21 cellular contexts compared by ENCODE assay signal in genomic region chr11:8186429-8186828, GRCh38. TPM values are rescaled to one million over a fixed set of nuclear protein-coding genes. Genes with fewer than 3 reads are reported as not detected.
DNase-seq lines count a peak whose midpoint lies in the region; ATAC-seq, FAIRE-seq and TF ChIP-seq lines count a peak whose summit lies in the region.
"Had no signal": no experiment of that assay in that cellular context is flagged by ENCODE, and none has a peak within 500 bp of the region (broad histone marks: within the 10 kb centered on the region; RNA-seq: fewer than 3 reads in every experiment).

No MANE protein-coding gene starts in this region.

- no TSS peak for BruUV-seq in GM12878 (replicated peaks; lab: Mats Ljungman, UMichigan)

- TF ChIP-seq RAD21 in A549 (conservative IDR thresholded peaks at IDR 0.05 in 1 of 2, IDR thresholded peaks at IDR 0.05 in 1 of 2) (no peak), GM12878 (IDR thresholded peaks at IDR 0.05; ENCODE audit: insufficient read depth, low read depth, low read length) (no peak)

- H3K9ac ChIP-seq in GM12878 (ENCODE audit: control insufficient read depth, insufficient read depth, low read length): no peak overlapping the region

- TF ChIP-seq CTCF in A549 (IDR thresholded peaks at IDR 0.05) (no peak), GM12878 (IDR thresholded peaks at IDR 0.05 in 2 of 3, conservative IDR thresholded peaks at IDR 0.05 in 1 of 3; ENCODE audit: control insufficient read depth in 2 of 3, extremely low read depth in 1 of 3, insufficient read depth in 1 of 3, low read depth in 3 of 3, low read length in 3 of 3) (no peak)

- H4K20me1 ChIP-seq in GM12878 (ENCODE audit: control insufficient read depth, insufficient read depth): no peaks in the 10 kb centered on the region

- TF ChIP-seq POLR2A in A549 (IDR thresholded peaks at IDR 0.05; ENCODE audit: low read length) (no peak), GM12878 (IDR thresholded peaks at IDR 0.05; ENCODE audit: low read depth, low read length) (no peak)

- intact Hi-C loops in GM12878 (cut with micrococcal nuclease; ENCODE audit: unreplicated experiment): no loop called here

- no peak for ATAC-seq in A549
- no peak for ATAC-seq in GM12878
- ATAC-seq in HG02884 (IDR thresholded peaks at IDR 0.05; ENCODE audit: unreplicated experiment): no peak
- ATAC-seq in GM21515 (IDR thresholded peaks at IDR 0.05; ENCODE audit: unreplicated experiment): no peak
- ATAC-seq: GM23338, HCT116 had no signal

- H3K27me3 ChIP-seq in GM12878 (replicated peaks in 1 of 2; ENCODE audit: control insufficient read depth in 2 of 2, insufficient read depth in 2 of 2, low read length in 1 of 2): no peaks in the 10 kb centered on the region

- no peak for FAIRE-seq in A549 (lab: Jason Lieb, UNC)
- peak; percentile 13 for FAIRE-seq in GM12878 (lab: Jason Lieb, UNC)
- FAIRE-seq: GM19239 had no signal

- in situ Hi-C loops in GM12878 (cut with MboI): no loop called here

- CTCF ChIA-PET in A549 (lab: Yijun Ruan, JAX): interaction anchor here (0.8 to 1.9 kb wide), 2 partner anchors 8 to 681 kb away, joined by 3 to 7 read pairs; no protein-coding TSS in a partner anchor
- CTCF ChIA-PET in GM12878 (lab: Yijun Ruan, JAX): interaction anchor here (1.1 kb wide), 1 partner anchor 8 kb away, joined by 3 read pairs; no protein-coding TSS in a partner anchor

- H2AFZ ChIP-seq in GM12878 (ENCODE audit: control insufficient read depth, low read depth, low read length): no peak overlapping the region
- H2AFZ ChIP-seq: GM23338 had no signal

- POLR2A ChIA-PET in A549 (lab: Yijun Ruan, JAX): interaction anchor here (0.5 kb wide), 1 partner anchor 980 kb away, joined by 3 read pairs; no protein-coding TSS in a partner anchor
- POLR2A ChIA-PET in GM12878 (lab: Charles Lee): no interaction called here

- SMC1A ChIA-PET in GM12878 (lab: Charles Lee; ENCODE audit: uncharacterized antibody, unreplicated experiment): interaction anchor here (1.1 to 2.2 kb wide), 2 partner anchors 9 to 421 kb away, joined by 3 to 5 read pairs; no protein-coding TSS in a partner anchor

- TF ChIP-seq EP300 in A549 (IDR thresholded peaks at IDR 0.05): no peak
- no peak for TF ChIP-seq EP300 in GM12878 (IDR thresholded peaks at IDR 0.05; ENCODE audit: borderline replicate concordance in 1 of 2, control insufficient read depth in 1 of 2, low read depth in 2 of 2, low read length in 2 of 2)

- H3K27ac ChIP-seq in A549: no peak overlapping the region
- no peak overlapping the region for H3K27ac ChIP-seq in GM12878 (ENCODE audit: control insufficient read depth, insufficient read depth)

- H3K79me2 ChIP-seq in GM12878 (ENCODE audit: control insufficient read depth, insufficient read depth, low read length): no peaks in the 10 kb centered on the region

- H3K4me1 ChIP-seq in A549 (no peaks in the 10 kb centered on the region), GM12878 (ENCODE audit: control insufficient read depth, insufficient read depth, low read length) (no peaks in the 10 kb centered on the region)

- RAD21 ChIA-PET in GM12878 (lab: Charles Lee; ENCODE audit: unreplicated experiment): interaction anchor here (1.7 kb wide), 1 partner anchor 9 kb away, joined by 3 read pairs; no protein-coding TSS in a partner anchor

- H3K36me3 ChIP-seq in GM12878 (ENCODE audit: control insufficient read depth in 2 of 2, insufficient read depth in 2 of 2, low read length in 1 of 2): no peaks in the 10 kb centered on the region

- H3K9me3 ChIP-seq in A549: 0 out of 3 replicates have a peak, but pooled peaks cover 5% of the 10 kb centered on the region
- no peaks in the 10 kb centered on the region for H3K9me3 ChIP-seq in GM12878 (replicated peaks; ENCODE audit: control insufficient read depth, insufficient read depth, low read length)

- DNase-seq in A549 (ENCODE audit: low read depth in 1 of 2, low spot score in 1 of 2): no peak
- peak; percentile 31 for DNase-seq in NCI-H2227 (lab: John Stamatoyannopoulos, UW; ENCODE audit: unreplicated experiment)
- no peak for DNase-seq in GM12878 (ENCODE audit: low read depth, low spot score)
- DNase-seq in pons (ENCODE audit: low spot score): no peak
- DNase-seq: 8988T; C1 segment of cervical spinal cord; Calu3; CD4-positive, alpha-beta memory T cell; COR-L47; DMS53; DMS79 treated with DMSO at 0.1 percent for 48 hours; GF-D8; H9 had no signal

- WGBS in A549 (ENCODE audit: missing lambda C conversion rate): 33% methylated on average over 2 of the region's 2 CpGs
- WGBS in GM12878 (ENCODE audit: insufficient coverage, insufficient replicate concordance, low lambda C conversion rate, missing lambda C conversion rate): 58% methylated on average over 2 of the region's 2 CpGs

- H3K4me3 ChIP-seq in A549 (no peak overlapping the region), GM12878 (no peak overlapping the region)
- H3K4me3 ChIP-seq: GM23338 had no signal

- no peak overlapping the region for H3K4me2 ChIP-seq in A549
- H3K4me2 ChIP-seq in GM12878 (ENCODE audit: control insufficient read depth, insufficient read depth): no peak overlapping the region
- H3K4me2 ChIP-seq: GM23338 had no signal

TF ChIP-seq in A549, 52 proteins besides CTCF, POLR2A, EP300 and RAD21:
- TF ChIP-seq FOSB (CRISPR knock-in tag; IDR thresholded peaks at IDR 0.05) (no peak), RCOR1 (IDR thresholded peaks at IDR 0.05; ENCODE audit: low read depth, low read length) (no peak), MAFK (IDR thresholded peaks at IDR 0.05; ENCODE audit: partially characterized antibody) (peak; percentile 77)
TF ChIP-seq in A549: peak in this region for 1.

TF ChIP-seq in GM12878, 131 proteins besides CTCF, POLR2A, EP300 and RAD21:
- TF ChIP-seq ATF7 (IDR thresholded peaks at IDR 0.05; ENCODE audit: low read depth) (no peak), BRCA1 (IDR thresholded peaks at IDR 0.05; ENCODE audit: low read depth, low read length) (no peak), TCF12 (IDR thresholded peaks at IDR 0.05; ENCODE audit: low read depth, low read length) (no peak), ZNF24 (IDR thresholded peaks at IDR 0.05) (no peak)
TF ChIP-seq in GM12878: peak in this region for 0.

RNA-seq across cellular contexts. Expression of gene RIC3, which starts 17.6 kb away (rescaled TPM):
- 3.2 and 3.4 TPM in 2 replicates for polyA plus RNA-seq in A549 (2011; rRNA removed)
- polyA plus RNA-seq in A549 (2012; cell fraction: cytosol; rRNA removed): 0.19 and 0.25 TPM in 2 replicates
- 0.86 and 1.0 TPM in 2 replicates for polyA plus RNA-seq in A549 (2012; cell fraction: nucleus; rRNA removed)
- polyA plus RNA-seq in A549 (2017; fragmentation: RNase III; extraction: RNeasy Plus Mini Kit Qiagen cat#74134 plus additional on column Dnase treatment): 1.7 to 3.3 TPM (median 2.3 TPM) in 3 replicates
- polyA minus RNA-seq in A549 (2011; rRNA and poly(A)+ RNA removed): 1.8 and 2.5 TPM in 2 replicates
- total RNA-seq in GM12878 (2013; cell fraction: nucleolus; rRNA removed): 48.5 and 51.5 TPM in 2 replicates
- total RNA-seq in GM12878 (2014; rRNA removed): 1.9 and 2.0 TPM in 2 replicates
- 2.3 and 2.8 TPM in 2 replicates for total RNA-seq in GM12878 (2014; rRNA removed; fragmentation: Illumina TruSeq; extraction: Trizol)
- 2.1 and 2.9 TPM in 2 replicates for total RNA-seq in GM12878 (2021)
- polyA plus RNA-seq in GM12878 (2011; ENCODE audit: low read depth): 2.9 TPM
- polyA plus RNA-seq in GM12878 (2011; rRNA removed): 8.9 and 13.0 TPM in 2 replicates
- 2.9 and 4.0 TPM in 2 replicates for polyA plus RNA-seq in GM12878 (2011; cell fraction: cytosol; rRNA removed)
- polyA plus RNA-seq in GM12878 (2011; cell fraction: nucleus; rRNA removed): 32.9 and 33.1 TPM in 2 replicates
- 2.6 and 3.7 TPM in 2 replicates for polyA plus RNA-seq in GM12878 (2012)
- 3.2 and 4.7 TPM in 2 replicates for polyA plus RNA-seq in GM12878 (2014; fragmentation: Illumina TruSeq; extraction: Trizol)
- 1 to 10 TPM in 1 of 2 experiments, under 1 TPM in 1; 0.90 to 1.3 TPM for polyA plus RNA-seq in GM12878 (2014; fragmentation: Nextera tagmentation; extraction: Ambion mirVana)
- 4.1 and 4.2 TPM in 2 replicates for polyA plus RNA-seq in GM12878 (2014; rRNA removed)
- 1 to 10 TPM; 1.4 to 1.9 TPM for polyA plus RNA-seq in GM12878 (2016; fragmentation: Nextera tagmentation; extraction: Ambion mirVana)
- 3.8 and 5.6 TPM in 2 replicates for polyA minus RNA-seq in GM12878 (2011; rRNA and poly(A)+ RNA removed)
- polyA minus RNA-seq in GM12878 (2011; cell fraction: cytosol; rRNA and poly(A)+ RNA removed): 1.8 TPM in 1 of 2 replicates, not detected in the other
- polyA minus RNA-seq in GM12878 (2011; cell fraction: nucleus; rRNA and poly(A)+ RNA removed): 12.5 and 17.4 TPM in 2 replicates
- total RNA-seq: A673, G401 had no signal
- polyA plus RNA-seq: BJ had no signal
